Comparison of ENCODE assay signal across 14 cellular contexts in genomic region chr19:53942001-53942786, GRCh38. TPM values are rescaled to one million over a fixed set of nuclear protein-coding genes. Genes with fewer than 3 reads are reported as not detected.
A peak's percentile ranks its signal among the peaks of the same experiment; 100 is the strongest.
DNase-seq lines count a peak whose midpoint lies in the region; ATAC-seq and TF ChIP-seq lines count a peak whose summit lies in the region.
"Had no signal": no experiment of that assay in that cellular context is flagged by ENCODE, and none has a peak within 500 bp of the region (broad histone marks: within the 10 kb centered on the region; RNA-seq: fewer than 3 reads in every experiment).

No MANE protein-coding gene starts in this region.

- no peak overlapping the region for H3K27ac ChIP-seq in 22Rv1
- H3K27ac ChIP-seq in hepatocyte = no peak overlapping the region
- no peak overlapping the region for H3K27ac ChIP-seq in lower lobe of right lung
- H3K27ac ChIP-seq: left lung, thyroid gland had no signal

- intact Hi-C loops in lower lobe of right lung (cut with DNase I) = no loop called here

- H3K4me1 ChIP-seq in ES-I3 (ENCODE audit: insufficient read depth, low read length) (no peaks in the 10 kb centered on the region), hepatocyte (ENCODE audit: insufficient read depth) (no peaks in the 10 kb centered on the region), lower lobe of right lung (no peaks in the 10 kb centered on the region)
- H3K4me1 ChIP-seq: left lung, thyroid gland had no signal

- H3K36me3 ChIP-seq in ES-I3 (ENCODE audit: insufficient read depth, low read length) (no peaks in the 10 kb centered on the region), hepatocyte (replicated peaks; ENCODE audit: insufficient read depth, low read depth) (no peaks in the 10 kb centered on the region), lower lobe of right lung (no peaks in the 10 kb centered on the region)
- H3K36me3 ChIP-seq: left lung, thyroid gland had no signal

- H3K9me3 ChIP-seq in ES-I3 (ENCODE audit: control insufficient read depth, insufficient read depth, low read length) (no peaks in the 10 kb centered on the region), hepatocyte (ENCODE audit: low read depth) (no peaks in the 10 kb centered on the region), lower lobe of right lung (no peaks in the 10 kb centered on the region)
- H3K9me3 ChIP-seq: left lung, thyroid gland had no signal

- no peaks in the 10 kb centered on the region for H3K9me2 ChIP-seq in hepatocyte (replicated peaks; ENCODE audit: insufficient read depth)

- H3K4me3 ChIP-seq in hepatocyte = no peak overlapping the region
- H3K4me3 ChIP-seq in lower lobe of right lung = no peak overlapping the region
- H3K4me3 ChIP-seq: left lung, thyroid gland had no signal

- peak overlapping the region; percentile 84 for H3K9ac ChIP-seq in ES-I3 (ENCODE audit: low read depth, low read length)

- H3K79me2 ChIP-seq in hepatocyte = no peaks in the 10 kb centered on the region

- H4K20me1 ChIP-seq in hepatocyte (ENCODE audit: insufficient read depth, poor library complexity, severe bottlenecking) = no peaks in the 10 kb centered on the region

- H3K27me3 ChIP-seq in hepatocyte (peaks cover 65% of the 10 kb centered on the region), lower lobe of right lung (ENCODE audit: low read depth) (peaks cover 50% of the 10 kb centered on the region)

- in situ Hi-C loops in SK-MEL-5 (cut with HindIII; ENCODE audit: low pct_unique_long_range_greater_than_20kb, low sequenced_read_pairs) = no loop called here

- ATAC-seq in lower lobe of right lung (no peak), GM19351 (IDR thresholded peaks at IDR 0.05; ENCODE audit: unreplicated experiment) (no peak), GM18867 (IDR thresholded peaks at IDR 0.05; ENCODE audit: unreplicated experiment) (no peak), GM19324 (IDR thresholded peaks at IDR 0.05; ENCODE audit: low FRiP score, unreplicated experiment) (no peak)
- ATAC-seq: left lung had no signal

- WGBS in hepatocyte (ENCODE audit: low lambda C conversion rate, missing lambda C conversion rate) = 10% methylated on average over 40 of the region's 55 CpGs

- TF ChIP-seq CTCF in 22Rv1 (IDR thresholded peaks at IDR 0.05) = peak; percentile 66
- TF ChIP-seq CTCF in hepatocyte (IDR thresholded peaks at IDR 0.05; ENCODE audit: poor library complexity) = no peak
- no peak for TF ChIP-seq CTCF in lower lobe of right lung (IDR thresholded peaks at IDR 0.05)

- H3K4me2 ChIP-seq in hepatocyte = no peak overlapping the region

- DNase-seq in SK-MEL-5 (ENCODE audit: low read depth, low spot score) = peak; percentile 37
- DNase-seq in hepatocyte (ENCODE audit: low spot score) = peak; percentile 24
- DNase-seq in lower lobe of right lung = no peak
- DNase-seq: activated naive CD4-positive, alpha-beta T cell; CD4-positive, CD25-positive, alpha-beta regulatory T cell; left lung; NCI-H510A treated with DMSO at 0.1 percent for 48 hours; thyroid gland had no signal

- H2AFZ ChIP-seq in hepatocyte = no peak overlapping the region

RNA-seq across cellular contexts. Expression of gene CACNG8, which starts 20.5 kb away (rescaled TPM):
- total RNA-seq in SK-MEL-5 (2014; rRNA removed; shearing (Covaris generic)) = not detected in 2 replicates
- polyA plus RNA-seq in SK-MEL-5 (2015; cell fraction: cytosol; rRNA removed) = 0.01 and 0.10 TPM in 2 replicates
- polyA plus RNA-seq in SK-MEL-5 (2015; cell fraction: nucleus; rRNA removed) = 0.11 and 0.22 TPM in 2 replicates
- total RNA-seq in hepatocyte (0.13 TPM in 1 of 2 replicates, not detected in the other), lower lobe of right lung (0.21 TPM)
- 0.06 TPM in 1 of 2 replicates, not detected in the other for polyA plus RNA-seq in hepatocyte
- total RNA-seq: CD4-positive, CD25-positive, alpha-beta regulatory T cell; osteocyte; thyroid gland had no signal
- polyA plus RNA-seq: CD4-positive, CD25-positive, alpha-beta regulatory T cell had no signal

RNA-seq across cellular contexts. Expression of gene CACNG7, which starts 33.1 kb away (rescaled TPM):
- not detected in 2 replicates for total RNA-seq in SK-MEL-5 (2014; rRNA removed; shearing (Covaris generic))
- 0.09 and 0.24 TPM in 2 replicates for polyA plus RNA-seq in SK-MEL-5 (2015; cell fraction: cytosol; rRNA removed)
- 0.47 TPM in 1 of 2 replicates, not detected in the other for polyA plus RNA-seq in SK-MEL-5 (2015; cell fraction: nucleus; rRNA removed)
- total RNA-seq in hepatocyte (0.90 and 1.4 TPM in 2 replicates), lower lobe of right lung (not detected)
- polyA plus RNA-seq in hepatocyte = 0.12 and 0.31 TPM in 2 replicates
- total RNA-seq: CD4-positive, CD25-positive, alpha-beta regulatory T cell; left lung; osteocyte; thyroid gland had no signal
- polyA plus RNA-seq: CD4-positive, CD25-positive, alpha-beta regulatory T cell had no signal

RNA-seq across cellular contexts. Expression of gene CACNG6, which starts 49.2 kb away (rescaled TPM):
- total RNA-seq in SK-MEL-5 (2014; rRNA removed; shearing (Covaris generic)) = not detected in 2 replicates
- polyA plus RNA-seq in SK-MEL-5 (2015; cell fraction: cytosol; rRNA removed) = not detected in 2 replicates
- not detected in 2 replicates for polyA plus RNA-seq in SK-MEL-5 (2015; cell fraction: nucleus; rRNA removed)
- 0.23 and 0.32 TPM in 2 replicates for total RNA-seq in hepatocyte
- polyA plus RNA-seq in hepatocyte = 0.35 TPM in 1 of 2 replicates, not detected in the other
- total RNA-seq in lower lobe of right lung = 2.2 TPM
- total RNA-seq: CD4-positive, CD25-positive, alpha-beta regulatory T cell; osteocyte; thyroid gland had no signal
- polyA plus RNA-seq: CD4-positive, CD25-positive, alpha-beta regulatory T cell had no signal
